Comparison of ENCODE assay signal across 1 cellular context in the genomic region with DNA sequence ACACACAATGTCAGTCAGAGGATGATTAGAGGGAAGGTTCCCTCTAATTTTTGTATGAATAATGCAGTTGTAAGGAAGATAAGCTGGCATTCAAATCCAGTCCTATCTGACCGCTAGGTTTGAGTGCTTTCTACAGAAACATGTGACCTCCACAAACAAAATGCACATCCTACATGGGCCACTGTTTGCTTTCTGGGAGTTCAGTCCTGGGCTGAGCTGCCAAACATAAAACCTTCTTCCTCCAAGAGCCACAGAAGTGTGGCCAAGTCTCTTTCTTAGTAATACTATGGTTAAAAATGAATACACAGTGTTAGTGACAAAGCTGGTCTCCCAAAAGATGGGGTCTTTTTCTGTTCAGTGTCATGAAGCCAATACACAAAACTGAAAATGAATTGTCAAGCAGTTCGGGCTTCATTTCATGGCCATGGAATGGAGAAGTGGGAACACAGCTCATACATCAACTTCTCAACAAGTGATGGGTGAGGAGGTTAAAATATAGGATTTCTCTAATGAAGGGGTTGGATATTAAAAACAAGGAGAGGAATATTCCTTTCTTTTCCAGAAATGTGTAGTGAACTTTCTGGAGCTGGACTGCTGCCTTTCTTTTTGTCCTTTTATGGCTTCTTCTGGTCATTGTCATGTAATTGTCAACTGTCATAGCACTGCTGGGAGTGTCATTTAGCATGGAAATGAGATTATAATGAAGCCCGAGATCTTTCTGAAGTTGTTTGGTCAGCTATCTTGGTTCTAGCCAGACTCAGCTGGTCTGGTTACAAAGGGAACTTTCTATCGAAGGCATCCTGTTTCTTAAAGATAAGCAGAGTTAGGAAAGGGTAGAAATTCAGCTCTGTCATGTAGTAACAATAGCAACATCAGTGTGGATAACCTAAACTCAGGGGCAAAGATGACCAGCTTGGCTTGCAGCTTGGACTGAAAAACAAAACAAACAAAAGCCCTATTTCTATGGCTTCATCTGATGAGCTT.
TF ChIP-seq lines count a peak whose summit lies in the region.

No MANE protein-coding gene starts in this region.

TF ChIP-seq in K562, 482 proteins besides CTCF, POLR2A, EP300 and RAD21 (continued from another document and continues in another):
- TF ChIP-seq, protein P1, sequence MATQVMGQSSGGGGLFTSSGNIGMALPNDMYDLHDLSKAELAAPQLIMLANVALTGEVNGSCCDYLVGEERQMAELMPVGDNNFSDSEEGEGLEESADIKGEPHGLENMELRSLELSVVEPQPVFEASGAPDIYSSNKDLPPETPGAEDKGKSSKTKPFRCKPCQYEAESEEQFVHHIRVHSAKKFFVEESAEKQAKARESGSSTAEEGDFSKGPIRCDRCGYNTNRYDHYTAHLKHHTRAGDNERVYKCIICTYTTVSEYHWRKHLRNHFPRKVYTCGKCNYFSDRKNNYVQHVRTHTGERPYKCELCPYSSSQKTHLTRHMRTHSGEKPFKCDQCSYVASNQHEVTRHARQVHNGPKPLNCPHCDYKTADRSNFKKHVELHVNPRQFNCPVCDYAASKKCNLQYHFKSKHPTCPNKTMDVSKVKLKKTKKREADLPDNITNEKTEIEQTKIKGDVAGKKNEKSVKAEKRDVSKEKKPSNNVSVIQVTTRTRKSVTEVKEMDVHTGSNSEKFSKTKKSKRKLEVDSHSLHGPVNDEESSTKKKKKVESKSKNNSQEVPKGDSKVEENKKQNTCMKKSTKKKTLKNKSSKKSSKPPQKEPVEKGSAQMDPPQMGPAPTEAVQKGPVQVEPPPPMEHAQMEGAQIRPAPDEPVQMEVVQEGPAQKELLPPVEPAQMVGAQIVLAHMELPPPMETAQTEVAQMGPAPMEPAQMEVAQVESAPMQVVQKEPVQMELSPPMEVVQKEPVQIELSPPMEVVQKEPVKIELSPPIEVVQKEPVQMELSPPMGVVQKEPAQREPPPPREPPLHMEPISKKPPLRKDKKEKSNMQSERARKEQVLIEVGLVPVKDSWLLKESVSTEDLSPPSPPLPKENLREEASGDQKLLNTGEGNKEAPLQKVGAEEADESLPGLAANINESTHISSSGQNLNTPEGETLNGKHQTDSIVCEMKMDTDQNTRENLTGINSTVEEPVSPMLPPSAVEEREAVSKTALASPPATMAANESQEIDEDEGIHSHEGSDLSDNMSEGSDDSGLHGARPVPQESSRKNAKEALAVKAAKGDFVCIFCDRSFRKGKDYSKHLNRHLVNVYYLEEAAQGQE (CRISPR knock-in tag; IDR thresholded peaks at IDR 0.05; ENCODE audit: low read depth) = no peak
- 0 out of 2 replicates have a peak, but pooled peaks have one; percentile 66 for TF ChIP-seq LCOR (CRISPR knock-in tag; IDR thresholded peaks at IDR 0.05)
- TF ChIP-seq, protein P2, sequence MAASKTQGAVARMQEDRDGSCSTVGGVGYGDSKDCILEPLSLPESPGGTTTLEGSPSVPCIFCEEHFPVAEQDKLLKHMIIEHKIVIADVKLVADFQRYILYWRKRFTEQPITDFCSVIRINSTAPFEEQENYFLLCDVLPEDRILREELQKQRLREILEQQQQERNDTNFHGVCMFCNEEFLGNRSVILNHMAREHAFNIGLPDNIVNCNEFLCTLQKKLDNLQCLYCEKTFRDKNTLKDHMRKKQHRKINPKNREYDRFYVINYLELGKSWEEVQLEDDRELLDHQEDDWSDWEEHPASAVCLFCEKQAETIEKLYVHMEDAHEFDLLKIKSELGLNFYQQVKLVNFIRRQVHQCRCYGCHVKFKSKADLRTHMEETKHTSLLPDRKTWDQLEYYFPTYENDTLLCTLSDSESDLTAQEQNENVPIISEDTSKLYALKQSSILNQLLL (CRISPR knock-in tag; IDR thresholded peaks at IDR 0.05; ENCODE audit: borderline replicate concordance) = no peak
- no peak for TF ChIP-seq ETV5 (CRISPR knock-in tag; IDR thresholded peaks at IDR 0.05; ENCODE audit: low read depth)
- peak; percentile 80; the same call in 1 of the 2 replicates for TF ChIP-seq SMARCC2 (IDR thresholded peaks at IDR 0.05; ENCODE audit: low read depth)
- no peak for TF ChIP-seq PHTF2 (CRISPR knock-in tag; IDR thresholded peaks at IDR 0.05)
- no peak for TF ChIP-seq CHCHD3 (CRISPR knock-in tag; IDR thresholded peaks at IDR 0.05)
- TF ChIP-seq, protein P3, sequence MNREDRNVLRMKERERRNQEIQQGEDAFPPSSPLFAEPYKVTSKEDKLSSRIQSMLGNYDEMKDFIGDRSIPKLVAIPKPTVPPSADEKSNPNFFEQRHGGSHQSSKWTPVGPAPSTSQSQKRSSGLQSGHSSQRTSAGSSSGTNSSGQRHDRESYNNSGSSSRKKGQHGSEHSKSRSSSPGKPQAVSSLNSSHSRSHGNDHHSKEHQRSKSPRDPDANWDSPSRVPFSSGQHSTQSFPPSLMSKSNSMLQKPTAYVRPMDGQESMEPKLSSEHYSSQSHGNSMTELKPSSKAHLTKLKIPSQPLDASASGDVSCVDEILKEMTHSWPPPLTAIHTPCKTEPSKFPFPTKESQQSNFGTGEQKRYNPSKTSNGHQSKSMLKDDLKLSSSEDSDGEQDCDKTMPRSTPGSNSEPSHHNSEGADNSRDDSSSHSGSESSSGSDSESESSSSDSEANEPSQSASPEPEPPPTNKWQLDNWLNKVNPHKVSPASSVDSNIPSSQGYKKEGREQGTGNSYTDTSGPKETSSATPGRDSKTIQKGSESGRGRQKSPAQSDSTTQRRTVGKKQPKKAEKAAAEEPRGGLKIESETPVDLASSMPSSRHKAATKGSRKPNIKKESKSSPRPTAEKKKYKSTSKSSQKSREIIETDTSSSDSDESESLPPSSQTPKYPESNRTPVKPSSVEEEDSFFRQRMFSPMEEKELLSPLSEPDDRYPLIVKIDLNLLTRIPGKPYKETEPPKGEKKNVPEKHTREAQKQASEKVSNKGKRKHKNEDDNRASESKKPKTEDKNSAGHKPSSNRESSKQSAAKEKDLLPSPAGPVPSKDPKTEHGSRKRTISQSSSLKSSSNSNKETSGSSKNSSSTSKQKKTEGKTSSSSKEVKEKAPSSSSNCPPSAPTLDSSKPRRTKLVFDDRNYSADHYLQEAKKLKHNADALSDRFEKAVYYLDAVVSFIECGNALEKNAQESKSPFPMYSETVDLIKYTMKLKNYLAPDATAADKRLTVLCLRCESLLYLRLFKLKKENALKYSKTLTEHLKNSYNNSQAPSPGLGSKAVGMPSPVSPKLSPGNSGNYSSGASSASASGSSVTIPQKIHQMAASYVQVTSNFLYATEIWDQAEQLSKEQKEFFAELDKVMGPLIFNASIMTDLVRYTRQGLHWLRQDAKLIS (CRISPR knock-in tag; IDR thresholded peaks at IDR 0.05) = no peak
- TF ChIP-seq SPI1 (IDR thresholded peaks at IDR 0.05; ENCODE audit: borderline replicate concordance, low read depth, low read length) = peak; percentile 66; the same call in 1 of the 2 replicates
- no peak for TF ChIP-seq ZNF445 (CRISPR knock-in tag; IDR thresholded peaks at IDR 0.05; ENCODE audit: low read depth)
- TF ChIP-seq WHSC1 (IDR thresholded peaks at IDR 0.05; ENCODE audit: low read length) = no peak
- TF ChIP-seq, protein P4, sequence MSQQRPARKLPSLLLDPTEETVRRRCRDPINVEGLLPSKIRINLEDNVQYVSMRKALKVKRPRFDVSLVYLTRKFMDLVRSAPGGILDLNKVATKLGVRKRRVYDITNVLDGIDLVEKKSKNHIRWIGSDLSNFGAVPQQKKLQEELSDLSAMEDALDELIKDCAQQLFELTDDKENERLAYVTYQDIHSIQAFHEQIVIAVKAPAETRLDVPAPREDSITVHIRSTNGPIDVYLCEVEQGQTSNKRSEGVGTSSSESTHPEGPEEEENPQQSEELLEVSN (IDR thresholded peaks at IDR 0.05; ENCODE audit: borderline replicate concordance in 1 of 2, extremely low read depth in 1 of 2, insufficient read depth in 1 of 2, insufficient read length in 1 of 2, low read depth in 1 of 2, low read length in 1 of 2, poor library complexity in 1 of 2, severe bottlenecking in 1 of 2) = no peak
- TF ChIP-seq, protein P5, sequence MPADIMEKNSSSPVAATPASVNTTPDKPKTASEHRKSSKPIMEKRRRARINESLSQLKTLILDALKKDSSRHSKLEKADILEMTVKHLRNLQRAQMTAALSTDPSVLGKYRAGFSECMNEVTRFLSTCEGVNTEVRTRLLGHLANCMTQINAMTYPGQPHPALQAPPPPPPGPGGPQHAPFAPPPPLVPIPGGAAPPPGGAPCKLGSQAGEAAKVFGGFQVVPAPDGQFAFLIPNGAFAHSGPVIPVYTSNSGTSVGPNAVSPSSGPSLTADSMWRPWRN (IDR thresholded peaks at IDR 0.05; ENCODE audit: low read depth) = peak; percentile 53; the same call in 1 of the 2 replicates
- no peak for TF ChIP-seq PYGO2 (tag; IDR thresholded peaks at IDR 0.05)
- no peak for TF ChIP-seq TCFL5 (CRISPR knock-in tag; conservative IDR thresholded peaks at IDR 0.05)
- TF ChIP-seq ELF1 (tag; IDR thresholded peaks at IDR 0.05) = no peak
- TF ChIP-seq, protein P6, sequence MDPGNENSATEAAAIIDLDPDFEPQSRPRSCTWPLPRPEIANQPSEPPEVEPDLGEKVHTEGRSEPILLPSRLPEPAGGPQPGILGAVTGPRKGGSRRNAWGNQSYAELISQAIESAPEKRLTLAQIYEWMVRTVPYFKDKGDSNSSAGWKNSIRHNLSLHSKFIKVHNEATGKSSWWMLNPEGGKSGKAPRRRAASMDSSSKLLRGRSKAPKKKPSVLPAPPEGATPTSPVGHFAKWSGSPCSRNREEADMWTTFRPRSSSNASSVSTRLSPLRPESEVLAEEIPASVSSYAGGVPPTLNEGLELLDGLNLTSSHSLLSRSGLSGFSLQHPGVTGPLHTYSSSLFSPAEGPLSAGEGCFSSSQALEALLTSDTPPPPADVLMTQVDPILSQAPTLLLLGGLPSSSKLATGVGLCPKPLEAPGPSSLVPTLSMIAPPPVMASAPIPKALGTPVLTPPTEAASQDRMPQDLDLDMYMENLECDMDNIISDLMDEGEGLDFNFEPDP (CRISPR knock-in tag; IDR thresholded peaks at IDR 0.05) = no peak
- no peak for TF ChIP-seq ZNF121 (CRISPR knock-in tag; conservative IDR thresholded peaks at IDR 0.05)
- TF ChIP-seq ZNF274 (IDR thresholded peaks at IDR 0.05; ENCODE audit: borderline replicate concordance, low read depth, low read length) = no peak
- TF ChIP-seq STAT5B (CRISPR knock-in tag; IDR thresholded peaks at IDR 0.05) = no peak
- TF ChIP-seq CC2D1A (IDR thresholded peaks at IDR 0.05) = peak; percentile 60; the same call in 1 of the 2 replicates
- peak in 1 of 2 experiments; percentile 76; a peak in 1 of 3 replicates for TF ChIP-seq CBX3 (IDR thresholded peaks at IDR 0.05; ENCODE audit: borderline replicate concordance in 1 of 2, low read length in 2 of 2)
- no peak; the same call in none of the 2 replicates for TF ChIP-seq ZKSCAN8 (CRISPR knock-in tag; IDR thresholded peaks at IDR 0.05)
- no peak for TF ChIP-seq TCF7L2 (IDR thresholded peaks at IDR 0.05; ENCODE audit: low read depth, low read length)
- peak; percentile 66 for TF ChIP-seq CTBP1 (IDR thresholded peaks at IDR 0.05; ENCODE audit: borderline replicate concordance)
- no peak for TF ChIP-seq ZC3H11A (IDR thresholded peaks at IDR 0.05; ENCODE audit: low read depth, low read length)
- no peak for TF ChIP-seq STAG1 (CRISPR knock-in tag; IDR thresholded peaks at IDR 0.05; ENCODE audit: borderline replicate concordance)
- TF ChIP-seq TEAD4 (IDR thresholded peaks at IDR 0.05; ENCODE audit: low read length) = peak; percentile 96
- no peak for TF ChIP-seq TEAD4 (CRISPR knock-in tag; IDR thresholded peaks at IDR 0.05; ENCODE audit: borderline replicate concordance)
- TF ChIP-seq ZEB2 (IDR thresholded peaks at IDR 0.05) = peak; percentile 79
- TF ChIP-seq ATF1 (CRISPR knock-in tag; IDR thresholded peaks at IDR 0.05) = no peak
- peak; percentile 51 for TF ChIP-seq ATF1 (tag; IDR thresholded peaks at IDR 0.05)
- TF ChIP-seq PHF8 (IDR thresholded peaks at IDR 0.05; ENCODE audit: borderline replicate concordance, low read length) = no peak
- no peak for TF ChIP-seq HSF4 (CRISPR knock-in tag; IDR thresholded peaks at IDR 0.05; ENCODE audit: borderline replicate concordance)
- TF ChIP-seq ZNF232 (CRISPR knock-in tag; IDR thresholded peaks at IDR 0.05) = no peak
- no peak for TF ChIP-seq PPARD (CRISPR knock-in tag; IDR thresholded peaks at IDR 0.05)
- no peak for TF ChIP-seq BRD4 (IDR thresholded peaks at IDR 0.05)
- no peak for TF ChIP-seq HNRNPLL (IDR thresholded peaks at IDR 0.05; ENCODE audit: low read depth, low read length, poor library complexity, severe bottlenecking)
- TF ChIP-seq YBX1 (IDR thresholded peaks at IDR 0.05) = no peak
- no peak; the same call in 1 of the 2 replicates for TF ChIP-seq SIN3B (IDR thresholded peaks at IDR 0.05; ENCODE audit: low read depth)
- TF ChIP-seq MCM7 (IDR thresholded peaks at IDR 0.05) = no peak
- TF ChIP-seq NUFIP1 (IDR thresholded peaks at IDR 0.05; ENCODE audit: partially characterized antibody) = no peak
- TF ChIP-seq, protein P7, sequence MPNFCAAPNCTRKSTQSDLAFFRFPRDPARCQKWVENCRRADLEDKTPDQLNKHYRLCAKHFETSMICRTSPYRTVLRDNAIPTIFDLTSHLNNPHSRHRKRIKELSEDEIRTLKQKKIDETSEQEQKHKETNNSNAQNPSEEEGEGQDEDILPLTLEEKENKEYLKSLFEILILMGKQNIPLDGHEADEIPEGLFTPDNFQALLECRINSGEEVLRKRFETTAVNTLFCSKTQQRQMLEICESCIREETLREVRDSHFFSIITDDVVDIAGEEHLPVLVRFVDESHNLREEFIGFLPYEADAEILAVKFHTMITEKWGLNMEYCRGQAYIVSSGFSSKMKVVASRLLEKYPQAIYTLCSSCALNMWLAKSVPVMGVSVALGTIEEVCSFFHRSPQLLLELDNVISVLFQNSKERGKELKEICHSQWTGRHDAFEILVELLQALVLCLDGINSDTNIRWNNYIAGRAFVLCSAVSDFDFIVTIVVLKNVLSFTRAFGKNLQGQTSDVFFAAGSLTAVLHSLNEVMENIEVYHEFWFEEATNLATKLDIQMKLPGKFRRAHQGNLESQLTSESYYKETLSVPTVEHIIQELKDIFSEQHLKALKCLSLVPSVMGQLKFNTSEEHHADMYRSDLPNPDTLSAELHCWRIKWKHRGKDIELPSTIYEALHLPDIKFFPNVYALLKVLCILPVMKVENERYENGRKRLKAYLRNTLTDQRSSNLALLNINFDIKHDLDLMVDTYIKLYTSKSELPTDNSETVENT (CRISPR knock-in tag; IDR thresholded peaks at IDR 0.05) = no peak
- no peak for TF ChIP-seq ARHGAP35 (IDR thresholded peaks at IDR 0.05; ENCODE audit: partially characterized antibody)
- TF ChIP-seq MAFG (tag; conservative IDR thresholded peaks at IDR 0.05) = peak; percentile 92
- peak; percentile 56 for TF ChIP-seq TBP (optimal IDR thresholded peaks at IDR 0.05; ENCODE audit: low read depth, low read length)
- TF ChIP-seq, protein P8, sequence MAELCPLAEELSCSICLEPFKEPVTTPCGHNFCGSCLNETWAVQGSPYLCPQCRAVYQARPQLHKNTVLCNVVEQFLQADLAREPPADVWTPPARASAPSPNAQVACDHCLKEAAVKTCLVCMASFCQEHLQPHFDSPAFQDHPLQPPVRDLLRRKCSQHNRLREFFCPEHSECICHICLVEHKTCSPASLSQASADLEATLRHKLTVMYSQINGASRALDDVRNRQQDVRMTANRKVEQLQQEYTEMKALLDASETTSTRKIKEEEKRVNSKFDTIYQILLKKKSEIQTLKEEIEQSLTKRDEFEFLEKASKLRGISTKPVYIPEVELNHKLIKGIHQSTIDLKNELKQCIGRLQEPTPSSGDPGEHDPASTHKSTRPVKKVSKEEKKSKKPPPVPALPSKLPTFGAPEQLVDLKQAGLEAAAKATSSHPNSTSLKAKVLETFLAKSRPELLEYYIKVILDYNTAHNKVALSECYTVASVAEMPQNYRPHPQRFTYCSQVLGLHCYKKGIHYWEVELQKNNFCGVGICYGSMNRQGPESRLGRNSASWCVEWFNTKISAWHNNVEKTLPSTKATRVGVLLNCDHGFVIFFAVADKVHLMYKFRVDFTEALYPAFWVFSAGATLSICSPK (IDR thresholded peaks at IDR 0.05; ENCODE audit: borderline replicate concordance) = no peak
- no peak for TF ChIP-seq KLF13 (tag; IDR thresholded peaks at IDR 0.05; ENCODE audit: borderline replicate concordance, low read depth)
